Comparison of ENCODE assay signal across 8 cellular contexts in genomic region chr19:51169283-51169918, GRCh38. TPM values are rescaled to one million over a fixed set of nuclear protein-coding genes. Genes with fewer than 3 reads are reported as not detected.
DNase-seq lines count a peak whose midpoint lies in the region; TF ChIP-seq lines count a peak whose summit lies in the region.
"Not testable (repeated sequence)": the region's sequence is repeated elsewhere in the genome, so short reads cannot be mapped to it uniquely, and the experiment has no call there.

No MANE protein-coding gene starts in this region.

- H3K4me1 Mint-ChIP-seq in glutamatergic neuron (ENCODE audit: low read depth, unreplicated experiment); neural crest cell: not testable (repeated sequence)

- H3K27me3 Mint-ChIP-seq in glutamatergic neuron (ENCODE audit: unreplicated experiment) = not testable (repeated sequence)
- peaks cover 23% of the 10 kb centered on the region for H3K27me3 Mint-ChIP-seq in neural crest cell (ENCODE audit: low read depth)

- H3K36me3 ChIP-seq in ascending aorta = not testable (repeated sequence)

- not testable (repeated sequence) for H3K4me3 ChIP-seq in ascending aorta

- DNase-seq in CD1c-positive myeloid dendritic cell (ENCODE audit: extremely low spot score) (peak; percentile 81), HS-5 (ENCODE audit: low read depth) (peak; percentile 24), NCI-H774 (lab: John Stamatoyannopoulos, UW) (peak; percentile 5), ascending aorta (ENCODE audit: low spot score in 2 of 2) (peak in 1 of 2 donors; percentile 79), glutamatergic neuron (peak; percentile 85), neural crest cell (ENCODE audit: low read depth, low spot score) (peak; percentile 71)
- DNase-seq in activated CD4-positive, CD25-positive, alpha-beta regulatory T cell (lab: John Stamatoyannopoulos, UW) = peak; percentile 20 to 38 (median 34)
- DNase-seq in stimulated activated CD8-positive, alpha-beta memory T cell treated with anti-CD3 and anti-CD28 coated beads, Interleukin-15, amount 100 ng/mL, for 24 hours (ENCODE audit: low read depth) = peak; percentile 28

- not testable (repeated sequence) for H3K4me3 Mint-ChIP-seq in glutamatergic neuron (ENCODE audit: unreplicated experiment); neural crest cell

- H3K27me3 ChIP-seq in ascending aorta = not testable (repeated sequence)

- H3K36me3 Mint-ChIP-seq in glutamatergic neuron (ENCODE audit: unreplicated experiment); neural crest cell (ENCODE audit: low read depth): not testable (repeated sequence)

- H3K9me3 ChIP-seq in ascending aorta = not testable (repeated sequence)

- H3K9me3 Mint-ChIP-seq in glutamatergic neuron (ENCODE audit: unreplicated experiment); neural crest cell: not testable (repeated sequence)

- TF ChIP-seq CTCF in ascending aorta (IDR thresholded peaks at IDR 0.05) (peak; percentile 33 to 77 (median 71)), glutamatergic neuron (IDR thresholded peaks at IDR 0.05; ENCODE audit: partially characterized antibody, unreplicated experiment) (peak; percentile 89), neural crest cell (conservative IDR thresholded peaks at IDR 0.05) (peak; percentile 85)

- not testable (repeated sequence) for H3K4me1 ChIP-seq in ascending aorta

- intact Hi-C loops in ascending aorta (cut with DNase I) = not testable (repeated sequence)

- not testable (repeated sequence) for H3K27ac Mint-ChIP-seq in glutamatergic neuron (ENCODE audit: unreplicated experiment); neural crest cell (ENCODE audit: unreplicated experiment)

- not testable (repeated sequence) for H3K27ac ChIP-seq in ascending aorta

RNA-seq across cellular contexts. Expression of gene SIGLEC7, which starts 27.3 kb away (rescaled TPM):
- total RNA-seq in ascending aorta = 4.8 TPM
- not detected for total RNA-seq in glutamatergic neuron (ENCODE audit: unreplicated experiment)
- not detected in 2 replicates for total RNA-seq in neural crest cell

RNA-seq across cellular contexts. Expression of gene SIGLEC9, which starts 44.7 kb away (rescaled TPM):
- total RNA-seq in ascending aorta (0.85 TPM), glutamatergic neuron (ENCODE audit: unreplicated experiment) (not detected), neural crest cell (not detected in 2 replicates)

RNA-seq across cellular contexts. Expression of gene CD33, which starts 55.5 kb away (rescaled TPM):
- total RNA-seq in ascending aorta = 1.3 TPM
- not detected for total RNA-seq in glutamatergic neuron (ENCODE audit: unreplicated experiment)
- total RNA-seq in neural crest cell = not detected in 2 replicates
